In genomic region chr15:91223902-91224301, GRCh38 we compare ENCODE assay signal across 25 cellular contexts.
DNase-seq lines count a peak whose midpoint lies in the region; ATAC-seq and TF ChIP-seq lines count a peak whose summit lies in the region.
"Had no signal": no experiment of that assay in that cellular context is flagged by ENCODE, and none has a peak within 500 bp of the region (broad histone marks: within the 10 kb centered on the region; RNA-seq: fewer than 3 reads in every experiment).

No MANE protein-coding gene starts in this region.

- no peak for TF ChIP-seq POLR2A in vagina (IDR thresholded peaks at IDR 0.05)

- TF ChIP-seq CTCF in vagina (IDR thresholded peaks at IDR 0.05): no peak

- intact Hi-C loops in vagina (cut with DNase I): no loop called here

- DNase-seq in DMS53 treated with DMSO at 0.1 percent for 48 hours (lab: John Stamatoyannopoulos, UW; ENCODE audit: unreplicated experiment) (peak; percentile 57), NCI-H187 (lab: John Stamatoyannopoulos, UW) (peak; percentile 36 to 48), NCI-H510A treated with DMSO at 0.1 percent for 48 hours (lab: John Stamatoyannopoulos, UW) (peak; percentile 55), dermis blood vessel endothelial cell (peak; percentile 52), NCI-H2171 (lab: John Stamatoyannopoulos, UW) (no peak), medulla oblongata (ENCODE audit: extremely low spot score) (no peak), vagina (ENCODE audit: extremely low spot score in 2 of 2) (no peak)
- DNase-seq: activated CD4-positive, alpha-beta T cell treated with anti-CD3 and anti-CD28 coated beads, Interleukin-2, amount 50 U/mL, for 1 hour; activated naive CD4-positive, alpha-beta T cell; activated T-cell treated with anti-CD3 and anti-CD28 coated beads, Interleukin-2, amount 50 U/mL, for 72 hours; body of pancreas; DND-41; Kasumi-1; left lung; NCI-H82; stimulated activated CD4-positive, alpha-beta T cell treated with anti-CD3 and anti-CD28 coated beads, Interleukin-12 subunit alpha, Interleukin-12 subunit beta, amount 100 ng/mL, for 4 hours; stimulated activated CD4-positive, alpha-beta T cell treated with anti-CD3 and anti-CD28 coated beads, Interleukin-4, amount 100 ng/mL, for 1 hour; upper lobe of left lung; WERI-Rb-1 had no signal

- no peaks in the 10 kb centered on the region for H3K4me1 ChIP-seq in vagina
- H3K4me1 ChIP-seq: body of pancreas, gastroesophageal sphincter, left lung, upper lobe of left lung had no signal

- H3K9me3 ChIP-seq in vagina: no peaks in the 10 kb centered on the region
- H3K9me3 ChIP-seq: BLaER1, body of pancreas, gastroesophageal sphincter, left lung, neutrophil, upper lobe of left lung had no signal

- H3K4me3 ChIP-seq in vagina: no peak overlapping the region
- H3K4me3 ChIP-seq: BLaER1, body of pancreas, gastroesophageal sphincter, left lung, upper lobe of left lung had no signal

- H3K27me3 ChIP-seq in vagina: no peaks in the 10 kb centered on the region
- H3K27me3 ChIP-seq: BLaER1, body of pancreas, upper lobe of left lung had no signal

- no peaks in the 10 kb centered on the region for H3K36me3 ChIP-seq in vagina
- H3K36me3 ChIP-seq: BLaER1, gastroesophageal sphincter, left lung, neutrophil, upper lobe of left lung, WERI-Rb-1 had no signal

- ATAC-seq in GM19328 (IDR thresholded peaks at IDR 0.05; ENCODE audit: unreplicated experiment): no peak
- ATAC-seq: activated T-cell treated with anti-CD3 and anti-CD28 coated beads, Interleukin-2, amount 50 U/mL, for 72 hours; body of pancreas; gastroesophageal sphincter; left lung; Right ventricle myocardium inferior; sciatic nerve had no signal

- no peak overlapping the region for H3K27ac ChIP-seq in vagina
- H3K27ac ChIP-seq: BLaER1, body of pancreas, gastroesophageal sphincter, left lung, neutrophil, upper lobe of left lung, WERI-Rb-1 had no signal

Comparison
In these comparisons a context has a peak if more than half of its experiments do, and no peak if none do; other contexts are left out.
1. DNase-seq: peak in DMS53 treated with DMSO at 0.1 percent for 48 hours (single experiment), NCI-H187 (2 of 2), NCI-H510A treated with DMSO at 0.1 percent for 48 hours (single experiment) and dermis blood vessel endothelial cell (single experiment); none in NCI-H2171 (single experiment), medulla oblongata (single experiment) and vagina (0 of 2).